23 cellular contexts compared by ENCODE assay signal in the genomic region with DNA sequence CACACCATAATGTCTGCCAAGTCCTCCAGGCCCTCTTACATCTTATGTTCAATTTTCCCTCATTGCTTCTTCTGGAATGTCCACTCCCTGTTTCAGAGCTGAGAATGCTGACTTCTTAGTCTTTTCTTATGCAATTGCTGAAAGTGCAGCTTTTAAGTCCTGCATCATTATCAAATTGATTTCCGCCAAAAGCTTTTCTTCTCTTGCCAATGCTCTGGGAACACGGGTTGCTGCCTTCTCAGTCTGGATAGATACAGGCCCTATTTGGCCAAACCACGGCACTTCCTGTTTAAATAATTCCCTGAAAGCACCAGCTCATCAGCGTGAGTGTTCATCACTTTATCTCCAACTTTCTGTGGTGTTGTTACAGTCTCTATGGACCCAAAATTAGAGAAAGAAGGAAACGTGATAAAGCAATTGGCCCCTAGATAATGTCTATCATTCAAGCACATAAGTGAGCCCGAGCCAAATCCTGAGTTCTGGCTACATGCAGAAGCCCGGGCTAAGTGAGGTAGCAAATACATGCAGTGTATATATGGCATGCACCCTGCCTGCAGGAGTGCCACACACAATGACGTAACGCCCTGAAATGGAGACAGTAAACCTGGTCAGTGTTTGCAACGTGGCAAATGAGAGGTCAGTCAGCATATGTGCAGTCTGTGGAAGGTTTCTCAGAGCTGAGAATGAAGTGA.
DNase-seq lines count a peak whose midpoint lies in the region; ATAC-seq and TF ChIP-seq lines count a peak whose summit lies in the region.
"Had no signal": no experiment of that assay in that cellular context is flagged by ENCODE, and none has a peak within 500 bp of the region (broad histone marks: within the 10 kb centered on the region; RNA-seq: fewer than 3 reads in every experiment).

No MANE protein-coding gene starts in this region.

- H3K27ac ChIP-seq in lower lobe of right lung (no peak overlapping the region), upper lobe of right lung (no peak overlapping the region), caudate nucleus (ENCODE audit: low read depth, low read length) (no peak overlapping the region)
- H3K27ac ChIP-seq: 22Rv1, colonic mucosa had no signal

- CTCF ChIA-PET in activated CD4-positive, alpha-beta T cell treated with anti-CD3 and anti-CD28 coated beads for 36 hours (lab: Charles Lee) = interaction anchor here (0.7 to 2.4 kb wide), 5 partner anchors 8 to 30 kb away, joined by 3 to 8 read pairs (median 4); no protein-coding TSS in a partner anchor
- CTCF ChIA-PET in Calu3 (lab: Charles Lee) = no interaction called here

- BruUV-seq in Calu3 (replicated peaks; lab: Mats Ljungman, UMichigan) = no TSS peak

- H3K27ac Mint-ChIP-seq in activated CD4-positive, alpha-beta T cell treated with anti-CD3 and anti-CD28 coated beads, Interleukin-2, amount 10 ng/mL, durations not matched to agents 24 days and 14 days = no peak overlapping the region
- no peak overlapping the region for H3K27ac Mint-ChIP-seq in activated CD4-positive, alpha-beta T cell treated with anti-CD3 and anti-CD28 coated beads for 36 hours
- no peak overlapping the region for H3K27ac Mint-ChIP-seq in Calu3 (ENCODE audit: unreplicated experiment)
- H3K27ac Mint-ChIP-seq: activated naive CD8-positive, alpha-beta T cell treated with anti-CD3 and anti-CD28 coated beads for 36 hours; HFFc6; natural killer cell had no signal

- TF ChIP-seq CTCF in fibroblast of pulmonary artery (IDR thresholded peaks at IDR 0.05; ENCODE audit: low read length, missing control alignments) = no peak
- no peak for TF ChIP-seq CTCF in lower lobe of right lung (IDR thresholded peaks at IDR 0.05)
- no peak for TF ChIP-seq CTCF in upper lobe of right lung (IDR thresholded peaks at IDR 0.05)
- no peak for TF ChIP-seq CTCF in Calu3 (IDR thresholded peaks at IDR 0.05; ENCODE audit: unreplicated experiment)

- no peak overlapping the region for H3K4me3 ChIP-seq in fibroblast of pulmonary artery (replicated peaks; ENCODE audit: low read depth, low read length)
- H3K4me3 ChIP-seq in lower lobe of right lung = no peak overlapping the region
- H3K4me3 ChIP-seq in upper lobe of right lung = no peak overlapping the region
- H3K4me3 ChIP-seq: colonic mucosa had no signal

- H3K36me3 ChIP-seq in lower lobe of right lung (no peaks in the 10 kb centered on the region), upper lobe of right lung (no peaks in the 10 kb centered on the region)
- H3K36me3 ChIP-seq: colonic mucosa had no signal

- H3K9me3 Mint-ChIP-seq in activated CD4-positive, alpha-beta T cell treated with anti-CD3 and anti-CD28 coated beads, Interleukin-2, amount 10 ng/mL, durations not matched to agents 24 days and 14 days = peaks cover 6% of the 10 kb centered on the region
- H3K9me3 Mint-ChIP-seq in activated CD4-positive, alpha-beta T cell treated with anti-CD3 and anti-CD28 coated beads for 36 hours (ENCODE audit: low read depth) = no peaks in the 10 kb centered on the region
- no peaks in the 10 kb centered on the region for H3K9me3 Mint-ChIP-seq in Calu3 (ENCODE audit: low read depth, unreplicated experiment)
- H3K9me3 Mint-ChIP-seq: activated naive CD8-positive, alpha-beta T cell treated with anti-CD3 and anti-CD28 coated beads for 36 hours; HFFc6; natural killer cell had no signal

- intact Hi-C loops in activated CD4-positive, alpha-beta T cell treated with anti-CD3 and anti-CD28 coated beads, Interleukin-2, amount 10 ng/mL, durations not matched to agents 24 days and 14 days (cut with micrococcal nuclease) = no loop called here
- intact Hi-C loops in activated CD4-positive, alpha-beta T cell treated with anti-CD3 and anti-CD28 coated beads for 36 hours (cut with DNase I, micrococcal nuclease) = loop anchor here in 1 of 2 experiments (10.0 kb wide), 1 partner anchor 145 kb away; no protein-coding TSS in a partner anchor
- intact Hi-C loops in lower lobe of right lung (cut with DNase I) = no loop called here
- intact Hi-C loops in upper lobe of right lung (cut with DNase I) = no loop called here
- intact Hi-C loops in Calu3 (cut with micrococcal nuclease; ENCODE audit: unreplicated experiment) = no loop called here

- no peaks in the 10 kb centered on the region for H3K36me3 Mint-ChIP-seq in activated CD4-positive, alpha-beta T cell treated with anti-CD3 and anti-CD28 coated beads, Interleukin-2, amount 10 ng/mL, durations not matched to agents 24 days and 14 days (ENCODE audit: low read depth)
- H3K36me3 Mint-ChIP-seq in activated CD4-positive, alpha-beta T cell treated with anti-CD3 and anti-CD28 coated beads for 36 hours (ENCODE audit: low read depth) = no peaks in the 10 kb centered on the region
- no peaks in the 10 kb centered on the region for H3K36me3 Mint-ChIP-seq in Calu3 (ENCODE audit: insufficient read depth, unreplicated experiment)
- H3K36me3 Mint-ChIP-seq: activated naive CD8-positive, alpha-beta T cell treated with anti-CD3 and anti-CD28 coated beads for 36 hours; natural killer cell had no signal

- no peaks in the 10 kb centered on the region for H3K4me1 ChIP-seq in lower lobe of right lung
- H3K4me1 ChIP-seq in upper lobe of right lung = peaks cover 5% of the 10 kb centered on the region
- H3K4me1 ChIP-seq: colonic mucosa had no signal

- peaks cover 5% of the 10 kb centered on the region for H3K27me3 Mint-ChIP-seq in activated CD4-positive, alpha-beta T cell treated with anti-CD3 and anti-CD28 coated beads, Interleukin-2, amount 10 ng/mL, durations not matched to agents 24 days and 14 days
- H3K27me3 Mint-ChIP-seq in activated CD4-positive, alpha-beta T cell treated with anti-CD3 and anti-CD28 coated beads for 36 hours = peaks cover 3% of the 10 kb centered on the region
- no peaks in the 10 kb centered on the region for H3K27me3 Mint-ChIP-seq in Calu3 (ENCODE audit: unreplicated experiment)
- H3K27me3 Mint-ChIP-seq: activated naive CD8-positive, alpha-beta T cell treated with anti-CD3 and anti-CD28 coated beads for 36 hours had no signal

- POLR2A ChIA-PET in activated CD4-positive, alpha-beta T cell treated with anti-CD3 and anti-CD28 coated beads for 36 hours (lab: Charles Lee) = no interaction called here

- no peak for ATAC-seq in activated CD4-positive, alpha-beta T cell treated with anti-CD3 and anti-CD28 coated beads for 36 hours
- peak; percentile 24 to 63 for ATAC-seq in lower lobe of right lung
- ATAC-seq in upper lobe of right lung = peak; percentile 36
- ATAC-seq in GM21515 (IDR thresholded peaks at IDR 0.05; ENCODE audit: unreplicated experiment) = no peak
- ATAC-seq: natural killer cell; stimulated activated naive CD8-positive, alpha-beta T cell treated with anti-CD3 and anti-CD28 coated beads, Interleukin-15, Interleukin-2, amounts not matched to agents 100 U/mL and 50 U/mL, for 24 hours had no signal

- H3K9me3 ChIP-seq in lower lobe of right lung (no peaks in the 10 kb centered on the region), upper lobe of right lung (no peaks in the 10 kb centered on the region)
- H3K9me3 ChIP-seq: colonic mucosa had no signal

- peaks cover 4% of the 10 kb centered on the region for H3K4me1 Mint-ChIP-seq in activated CD4-positive, alpha-beta T cell treated with anti-CD3 and anti-CD28 coated beads, Interleukin-2, amount 10 ng/mL, durations not matched to agents 24 days and 14 days
- H3K4me1 Mint-ChIP-seq in activated CD4-positive, alpha-beta T cell treated with anti-CD3 and anti-CD28 coated beads for 36 hours = peaks cover 8% of the 10 kb centered on the region
- H3K4me1 Mint-ChIP-seq in Calu3 (ENCODE audit: low read depth, unreplicated experiment) = no peaks in the 10 kb centered on the region

- H3K4me3 Mint-ChIP-seq in activated CD4-positive, alpha-beta T cell treated with anti-CD3 and anti-CD28 coated beads, Interleukin-2, amount 10 ng/mL, durations not matched to agents 24 days and 14 days = no peak overlapping the region
- no peak overlapping the region for H3K4me3 Mint-ChIP-seq in activated CD4-positive, alpha-beta T cell treated with anti-CD3 and anti-CD28 coated beads for 36 hours
- no peak overlapping the region for H3K4me3 Mint-ChIP-seq in Calu3 (ENCODE audit: low read depth, unreplicated experiment)
- H3K4me3 Mint-ChIP-seq: activated naive CD8-positive, alpha-beta T cell treated with anti-CD3 and anti-CD28 coated beads for 36 hours; HFFc6; natural killer cell had no signal

- H3K27me3 ChIP-seq in lower lobe of right lung (ENCODE audit: low read depth) (no peaks in the 10 kb centered on the region), upper lobe of right lung (no peaks in the 10 kb centered on the region)
- H3K27me3 ChIP-seq: colonic mucosa had no signal

- peak; percentile 48 for DNase-seq in activated CD4-positive, alpha-beta T cell treated with anti-CD3 and anti-CD28 coated beads, Interleukin-2, amount 10 ng/mL, durations not matched to agents 24 days and 14 days
- no peak for DNase-seq in activated CD4-positive, alpha-beta T cell treated with anti-CD3 and anti-CD28 coated beads for 36 hours
- DNase-seq in fibroblast of pulmonary artery (ENCODE audit: low read depth) = peak; percentile 80
- no peak for DNase-seq in lower lobe of right lung
- no peak for DNase-seq in upper lobe of right lung
- DNase-seq in caudate nucleus (lab: John Stamatoyannopoulos, UW) = no peak
- DNase-seq in Calu3 = no peak
- DNase-seq: activated CD4-positive, alpha-beta T cell treated with anti-CD3 and anti-CD28 coated beads for 1 hour; activated naive CD8-positive, alpha-beta T cell treated with anti-CD3 and anti-CD28 coated beads for 36 hours; colonic mucosa; COR-L47; HFFc6; natural killer cell; NCI-H1417; NCI-H524; posterior cingulate gyrus; small intestine; stimulated activated CD4-positive, alpha-beta T cell treated with anti-CD3 and anti-CD28 coated beads, Interleukin-2, amount 100 ng/mL, for 48 hours; stimulated activated naive CD8-positive, alpha-beta T cell treated with anti-CD3 and anti-CD28 coated beads, Interleukin-15, Interleukin-2, amounts not matched to agents 100 U/mL and 50 U/mL, for 24 hours; T-helper 9 cell; trophoblast cell had no signal

Comparison
In these comparisons a context has a peak if more than half of its experiments do, and no peak if none do; other contexts are left out.
1. DNase-seq: peak in activated CD4-positive, alpha-beta T cell treated with anti-CD3 and anti-CD28 coated beads, Interleukin-2, amount 10 ng/mL, durations not matched to agents 24 days and 14 days (single experiment) and fibroblast of pulmonary artery (single experiment); none in activated CD4-positive, alpha-beta T cell treated with anti-CD3 and anti-CD28 coated beads for 36 hours (single experiment), lower lobe of right lung (single experiment), upper lobe of right lung (single experiment), caudate nucleus (0 of 61) and Calu3 (single experiment).
2. ATAC-seq: peak in lower lobe of right lung (2 of 2) and upper lobe of right lung (single experiment); none in activated CD4-positive, alpha-beta T cell treated with anti-CD3 and anti-CD28 coated beads for 36 hours (single experiment) and GM21515 (single experiment).